In the genomic region with DNA sequence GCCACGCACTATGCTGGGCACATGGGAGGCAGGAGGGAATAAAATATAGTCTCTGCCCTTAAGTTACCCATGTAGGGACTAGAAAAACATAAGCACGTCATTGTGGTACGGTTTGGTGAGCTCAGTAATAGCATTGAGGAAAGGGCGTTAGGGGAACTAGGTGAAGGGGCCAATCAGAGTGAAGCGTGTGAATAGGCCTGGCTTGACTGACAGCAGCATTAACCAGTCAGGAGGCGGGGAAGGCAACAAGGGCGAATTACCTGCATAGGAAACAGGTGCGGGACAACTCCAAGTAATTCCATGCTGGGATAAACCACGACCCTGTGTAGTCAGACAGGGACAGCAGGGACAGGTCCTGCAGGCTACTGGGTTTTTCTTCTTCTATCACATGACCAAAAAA, we compare ENCODE assay signal across 2 cellular contexts.
TF ChIP-seq lines count a peak whose summit lies in the region.

No MANE protein-coding gene starts in this region.

TF ChIP-seq in HepG2, 621 proteins besides CTCF, POLR2A, EP300 and RAD21:
- TF ChIP-seq, protein P1, sequence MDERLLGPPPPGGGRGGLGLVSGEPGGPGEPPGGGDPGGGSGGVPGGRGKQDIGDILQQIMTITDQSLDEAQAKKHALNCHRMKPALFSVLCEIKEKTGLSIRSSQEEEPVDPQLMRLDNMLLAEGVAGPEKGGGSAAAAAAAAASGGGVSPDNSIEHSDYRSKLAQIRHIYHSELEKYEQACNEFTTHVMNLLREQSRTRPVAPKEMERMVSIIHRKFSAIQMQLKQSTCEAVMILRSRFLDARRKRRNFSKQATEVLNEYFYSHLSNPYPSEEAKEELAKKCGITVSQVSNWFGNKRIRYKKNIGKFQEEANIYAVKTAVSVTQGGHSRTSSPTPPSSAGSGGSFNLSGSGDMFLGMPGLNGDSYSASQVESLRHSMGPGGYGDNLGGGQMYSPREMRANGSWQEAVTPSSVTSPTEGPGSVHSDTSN (CRISPR knock-in tag; IDR thresholded peaks at IDR 0.05): 0 out of 2 replicates have a peak, but pooled peaks have one; percentile 34
- TF ChIP-seq NFYC (CRISPR knock-in tag; IDR thresholded peaks at IDR 0.05) (peak; percentile 58), NFYB (CRISPR knock-in tag; IDR thresholded peaks at IDR 0.05) (peak; percentile 59), ATF2 (CRISPR knock-in tag; IDR thresholded peaks at IDR 0.05) (no peak)

TF ChIP-seq in H1, 55 proteins besides CTCF, POLR2A, EP300 and RAD21:
- no peak for TF ChIP-seq SP4 (IDR thresholded peaks at IDR 0.05; ENCODE audit: low read length)
- TF ChIP-seq ZNF274 (IDR thresholded peaks at IDR 0.05; ENCODE audit: borderline replicate concordance, extremely low read depth, low read length): no peak
- TF ChIP-seq CHD2 (IDR thresholded peaks at IDR 0.05; ENCODE audit: low read length): peak; percentile 82
- peak; percentile 44; the same call in 1 of the 2 replicates for TF ChIP-seq SP2 (IDR thresholded peaks at IDR 0.05; ENCODE audit: low read length)
- TF ChIP-seq, protein P2, sequence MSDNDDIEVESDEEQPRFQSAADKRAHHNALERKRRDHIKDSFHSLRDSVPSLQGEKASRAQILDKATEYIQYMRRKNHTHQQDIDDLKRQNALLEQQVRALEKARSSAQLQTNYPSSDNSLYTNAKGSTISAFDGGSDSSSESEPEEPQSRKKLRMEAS (IDR thresholded peaks at IDR 0.05): no peak
- peak; percentile 87; the same call in 1 of the 2 replicates for TF ChIP-seq SP1 (IDR thresholded peaks at IDR 0.05; ENCODE audit: low read depth, low read length)
TF ChIP-seq in H1: peak in this region for 3.
